In the genomic region with DNA sequence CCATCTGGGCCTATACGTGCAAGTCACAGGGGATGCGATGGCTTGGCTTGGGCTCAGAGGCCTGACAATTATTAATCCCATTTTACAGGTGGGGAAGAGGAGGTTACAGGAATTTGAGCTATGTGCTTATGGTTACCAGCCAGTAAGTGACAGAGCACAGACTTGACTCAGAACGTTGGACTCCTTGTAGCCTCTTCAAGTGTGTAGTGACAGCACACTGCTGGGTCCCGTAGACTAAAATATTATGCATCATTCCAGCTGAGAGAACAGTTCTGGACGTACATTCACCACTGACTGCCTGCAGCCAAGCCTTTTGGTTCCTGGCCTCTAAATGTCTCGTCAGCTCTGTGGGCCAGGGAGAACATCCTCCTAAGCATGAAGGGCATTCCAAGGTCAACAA, we compare ENCODE assay signal across 20 cellular contexts.
DNase-seq lines count a peak whose midpoint lies in the region; ATAC-seq, FAIRE-seq and TF ChIP-seq lines count a peak whose summit lies in the region.
"Had no signal": no experiment of that assay in that cellular context is flagged by ENCODE, and none has a peak within 500 bp of the region (broad histone marks: within the 10 kb centered on the region; RNA-seq: fewer than 3 reads in every experiment).

No MANE protein-coding gene starts in this region.

- H3K36me3 ChIP-seq in GM23248 (ENCODE audit: low read depth) (no peaks in the 10 kb centered on the region), psoas muscle (ENCODE audit: insufficient read depth in 1 of 2, low read depth in 1 of 2) (no peaks in the 10 kb centered on the region)
- H3K36me3 ChIP-seq: gastroesophageal sphincter, Peyer's patch, spleen had no signal

- H3K9me2 ChIP-seq in GM23248 (ENCODE audit: insufficient read depth), result no peaks in the 10 kb centered on the region

- intact Hi-C loops in psoas muscle (cut with DNase I), result no loop called here

- no peak overlapping the region for H3K9ac ChIP-seq in GM23248

- H3F3A ChIP-seq in GM23248 (ENCODE audit: insufficient read depth), result peaks cover 47% of the 10 kb centered on the region

- H3K9me3 ChIP-seq in GM23248 (ENCODE audit: low read depth) (no peaks in the 10 kb centered on the region), psoas muscle (no peaks in the 10 kb centered on the region)
- H3K9me3 ChIP-seq: gastroesophageal sphincter, Peyer's patch, spleen had no signal

- ATAC-seq in HG03280 (IDR thresholded peaks at IDR 0.05; ENCODE audit: unreplicated experiment), result no peak
- no peak for ATAC-seq in psoas muscle
- ATAC-seq: gastroesophageal sphincter; naive thymus-derived CD8-positive, alpha-beta T cell had no signal

- WGBS in GM23248 (ENCODE audit: low coverage in 1 of 2, low lambda C conversion rate in 2 of 2, missing lambda C conversion rate in 2 of 2), 2 experiments, result 37 to 47% methylated on average over 6 of the region's 6 CpGs
- 63 to 75% (median 66%) methylated on average over 6 of the region's 6 CpGs for WGBS in psoas muscle, 3 donors

- TF ChIP-seq CTCF in psoas muscle (IDR thresholded peaks at IDR 0.05), result no peak

- no peak overlapping the region for H3K4me2 ChIP-seq in GM23248 (ENCODE audit: unreplicated experiment)

- no peaks in the 10 kb centered on the region for H4K20me1 ChIP-seq in GM23248 (ENCODE audit: insufficient read depth)

- FAIRE-seq in RCC 7860 (lab: Jason Lieb, UNC), result peak; percentile 95
- no peak for FAIRE-seq in urothelium cell line (lab: Jason Lieb, UNC)

- H3K4me1 ChIP-seq in GM23248 (ENCODE audit: insufficient read depth) (peaks cover 45% of the 10 kb centered on the region), psoas muscle (no peaks in the 10 kb centered on the region)
- H3K4me1 ChIP-seq: gastroesophageal sphincter, Peyer's patch, spleen had no signal

- no peaks in the 10 kb centered on the region for H3K79me2 ChIP-seq in GM23248 (ENCODE audit: insufficient read depth)

- DNase-seq in GM23248 (peak; percentile 58), RCC 7860 (ENCODE audit: low spot score) (peak; percentile 100), glomerular visceral epithelial cell (ENCODE audit: extremely low spot score) (peak; percentile 95), urothelium cell line (ENCODE audit: low spot score) (peak; percentile 40), C1 segment of cervical spinal cord (lab: John Stamatoyannopoulos, UW) (no peak), psoas muscle (no peak)
- DNase-seq: activated CD4-positive, alpha-beta T cell treated with anti-CD3 and anti-CD28 coated beads, Interleukin-2, amount 50 U/mL, for 1 hour; activated naive CD4-positive, alpha-beta T cell; activated T-cell treated with anti-CD3 and anti-CD28 coated beads for 4 hours; CD4-positive, CD25-positive, alpha-beta regulatory T cell; DMS79 treated with DMSO at 0.1 percent for 48 hours; Karpas-422; naive thymus-derived CD8-positive, alpha-beta T cell; NCI-H2171; NCI-H82; Peyer's patch; spleen had no signal

- in situ Hi-C loops in GM23248 (cut with MboI), result no loop called here

- peak overlapping the region; percentile 82 for H3K27ac ChIP-seq in GM23248
- H3K27ac ChIP-seq in psoas muscle, result no peak overlapping the region
- H3K27ac ChIP-seq: gastroesophageal sphincter, HL-60, Peyer's patch, spleen had no signal

- H3K4me3 ChIP-seq in GM23248 (no peak overlapping the region), psoas muscle (no peak overlapping the region)
- H3K4me3 ChIP-seq: gastroesophageal sphincter, Peyer's patch, spleen had no signal

- H2AFZ ChIP-seq in GM23248, result no peak overlapping the region

- H3K27me3 ChIP-seq in GM23248 (replicated peaks; ENCODE audit: insufficient read depth) (no peaks in the 10 kb centered on the region), psoas muscle (ENCODE audit: insufficient read depth in 3 of 3, low read length in 2 of 3) (no peaks in the 10 kb centered on the region)
- H3K27me3 ChIP-seq: gastroesophageal sphincter, Peyer's patch had no signal

Comparison
In these comparisons a context has a peak if more than half of its experiments do, and no peak if none do; other contexts are left out.
1. DNase-seq: peak in GM23248 (single experiment), RCC 7860 (single experiment), glomerular visceral epithelial cell (single experiment) and urothelium cell line (single experiment); none in C1 segment of cervical spinal cord (0 of 14) and psoas muscle (0 of 2).